ENCODE assay signal across 8 cellular contexts in genomic region chr20:32672982-32673727, GRCh38. TPM values are rescaled to one million over a fixed set of nuclear protein-coding genes. Genes with fewer than 3 reads are reported as not detected.
DNase-seq lines count a peak whose midpoint lies in the region; ATAC-seq, FAIRE-seq and TF ChIP-seq lines count a peak whose summit lies in the region.

No MANE protein-coding gene starts in this region.

- BruUV-seq in PC-3 (replicated peaks; lab: Mats Ljungman, UMichigan): no TSS peak

- H3K36me3 ChIP-seq in PC-3 (ENCODE audit: low read depth, low read length): no peaks in the 10 kb centered on the region
- no peaks in the 10 kb centered on the region for H3K36me3 ChIP-seq in H1 (ENCODE audit: control insufficient read depth in 2 of 4, insufficient read depth in 4 of 4, low read length in 3 of 4)
- no peaks in the 10 kb centered on the region for H3K36me3 ChIP-seq in body of pancreas (replicated peaks in 1 of 2; ENCODE audit: insufficient read depth in 1 of 2, low read depth in 2 of 2)

- TF ChIP-seq CTCF in PC-3 (conservative IDR thresholded peaks at IDR 0.05; ENCODE audit: low read depth, low read length): no peak
- no peak; a peak in 1 of 4 replicates for TF ChIP-seq CTCF in H1 (IDR thresholded peaks at IDR 0.05; ENCODE audit: control extremely low read depth in 1 of 3, insufficient read depth in 1 of 3, low read depth in 1 of 3, low read length in 3 of 3)
- TF ChIP-seq CTCF in body of pancreas (IDR thresholded peaks at IDR 0.05): no peak

- peak; percentile 2 for DNase-seq in HEK293T (ENCODE audit: extremely low spot score)
- DNase-seq in PC-3: no peak
- no peak for DNase-seq in H1 (ENCODE audit: low read depth in 1 of 2, low spot score in 2 of 2)
- no peak for DNase-seq in body of pancreas
- no peak for DNase-seq in COR-L47 (lab: John Stamatoyannopoulos, UW)

- CTCF ChIA-PET in HEK293T (lab: Yijun Ruan, JAX) (interaction anchor here (0.6 to 5.0 kb wide), 7 partner anchors 8 to 117 kb away, joined by 3 to 68 read pairs (median 5); no protein-coding TSS in a partner anchor), PC-3 (lab: Charles Lee) (interaction anchor here (0.6 to 4.3 kb wide), 3 partner anchors 105 to 332 kb away, joined by 3 to 83 read pairs (median 5); no protein-coding TSS in a partner anchor), H1 (lab: Charles Lee; ENCODE audit: partially characterized antibody) (interaction anchor here (0.5 to 11.9 kb wide), 30 partner anchors 8 to 582 kb away, joined by 3 to 221 read pairs (median 6); partner anchors contain the start of genes COMMD7 and DNMT3B)

- H3K4me1 ChIP-seq in PC-3 (ENCODE audit: insufficient read depth, low read length) (peaks cover 10% of the 10 kb centered on the region), H1 (replicated peaks in 1 of 4; ENCODE audit: control insufficient read depth in 3 of 4, insufficient read depth in 4 of 4, low read length in 3 of 4) (peaks cover 4 to 15% (median 14%) of the 10 kb centered on the region in 4 experiments), body of pancreas (no peaks in the 10 kb centered on the region)

- H2BK12ac ChIP-seq in H1 (ENCODE audit: low read depth, low read length): peak overlapping the region; percentile 63; the same call in 1 of the 2 replicates

- H2AFZ ChIP-seq in PC-3 (ENCODE audit: low read length) (peak overlapping the region; percentile 55; the same call in 1 of the 2 replicates), H1 (ENCODE audit: low read length) (no peak overlapping the region)

- peak overlapping the region; percentile 4 for H4K5ac ChIP-seq in H1 (ENCODE audit: insufficient read length, low read depth, low read length)

- H2BK120ac ChIP-seq in H1 (replicated peaks; ENCODE audit: low read depth, low read length): peak overlapping the region; percentile 43

- H3K4ac ChIP-seq in H1 (replicated peaks; ENCODE audit: insufficient read length, low read depth, low read length): peak overlapping the region; percentile 74

- H4K20me1 ChIP-seq in PC-3 (ENCODE audit: low read length) (no peaks in the 10 kb centered on the region), H1 (replicated peaks in 1 of 2; ENCODE audit: control insufficient read depth in 1 of 2, insufficient read depth in 2 of 2, low read length in 2 of 2) (no peaks in the 10 kb centered on the region)

- H2AK5ac ChIP-seq in H1 (ENCODE audit: low read depth, low read length): no peak overlapping the region

- ATAC-seq in PC-3 (no peak), body of pancreas (no peak), HG02973 (IDR thresholded peaks at IDR 0.05; ENCODE audit: unreplicated experiment) (no peak), HG03520 (IDR thresholded peaks at IDR 0.05; ENCODE audit: unreplicated experiment) (no peak)

- TF ChIP-seq POLR2A in GM18526 (IDR thresholded peaks at IDR 0.05; ENCODE audit: extremely low read depth, insufficient read length): peak; percentile 64
- no peak for TF ChIP-seq POLR2A in H1 (IDR thresholded peaks at IDR 0.05; ENCODE audit: control extremely low read depth in 1 of 2, low read depth in 2 of 2, low read length in 2 of 2)
- no peak for TF ChIP-seq POLR2A in body of pancreas (IDR thresholded peaks at IDR 0.05)

- H3K27ac ChIP-seq in PC-3 (ENCODE audit: low read length) (no peak overlapping the region), H1 (ENCODE audit: low read depth, low read length) (no peak overlapping the region; the same call in 1 of the 2 replicates), body of pancreas (no peak overlapping the region)

- no peak overlapping the region for H3K14ac ChIP-seq in H1 (ENCODE audit: insufficient read length)

- whole genome bisulfite sequencing in H1 (ENCODE audit: extremely low coverage in 1 of 2, insufficient coverage in 1 of 2, insufficient read length in 1 of 2, insufficient replicate concordance in 2 of 2, low coverage in 1 of 2, low lambda C conversion rate in 2 of 2, missing lambda C conversion rate in 1 of 2), 2 experiments: 86% methylated on average over 15 of the region's 18 CpGs; no CpG with 5 or more reads in 1 of the 2 experiments
- WGBS in body of pancreas, 2 donors: 56 to 62% methylated on average over 13 to 18 of the region's 18 CpGs

- H3K4me3 ChIP-seq in PC-3 (ENCODE audit: low read length): no peak overlapping the region
- no peak overlapping the region for H3K4me3 ChIP-seq in H1 (ENCODE audit: extremely low read depth in 1 of 4, insufficient read depth in 2 of 4, low read depth in 3 of 4, low read length in 4 of 4)
- no peak overlapping the region for H3K4me3 ChIP-seq in body of pancreas

- H3K79me2 ChIP-seq in PC-3 (ENCODE audit: low read length) (no peaks in the 10 kb centered on the region), H1 (ENCODE audit: control insufficient read depth in 1 of 2, insufficient read depth in 2 of 2, low read length in 2 of 2) (peaks cover 0 to 9% of the 10 kb centered on the region in 2 experiments; a peak in 1 of 4 replicates)

- POLR2A ChIA-PET in HEK293T (lab: Yijun Ruan, JAX) (interaction anchor here (0.8 kb wide), 1 partner anchor 105 kb away, joined by 4 read pairs; no protein-coding TSS in a partner anchor), PC-3 (lab: Charles Lee; ENCODE audit: unreplicated experiment) (interaction anchor here (0.6 kb wide), 1 partner anchor 326 kb away, joined by 4 read pairs; no protein-coding TSS in a partner anchor), H1 (lab: Charles Lee; ENCODE audit: partially characterized antibody) (interaction anchor here (0.6 to 3.2 kb wide), 13 partner anchors 12 to 211 kb away, joined by 3 to 29 read pairs (median 3); partner anchors contain the start of gene DNMT3B)

- H3K79me1 ChIP-seq in H1 (ENCODE audit: low read depth, low read length): no peaks in the 10 kb centered on the region

- H2BK5ac ChIP-seq in H1 (ENCODE audit: low read depth, low read length): peak overlapping the region; percentile 28; the same call in 1 of the 2 replicates

- H3K9ac ChIP-seq in PC-3 (ENCODE audit: low read length): no peak overlapping the region
- no peak overlapping the region for H3K9ac ChIP-seq in H1 (replicated peaks in 1 of 4; ENCODE audit: extremely low read depth in 1 of 4, low read depth in 3 of 4, low read length in 3 of 4)

- H3K4me2 ChIP-seq in PC-3 (ENCODE audit: low read length) (no peak overlapping the region), H1 (ENCODE audit: insufficient read depth in 1 of 2, low read depth in 2 of 2, low read length in 2 of 2) (no peak overlapping the region)

- no peaks in the 10 kb centered on the region for H3K9me2 ChIP-seq in PC-3 (replicated peaks; ENCODE audit: low read length)

- intact Hi-C loops in PC-3 (cut with micrococcal nuclease) (no loop called here), body of pancreas (cut with DNase I) (no loop called here)

- no peak; a peak in 1 of 4 replicates for TF ChIP-seq RAD21 in H1 (IDR thresholded peaks at IDR 0.05 in 1 of 2, conservative IDR thresholded peaks at IDR 0.05 in 1 of 2; ENCODE audit: low read depth in 2 of 2, low read length in 2 of 2)

- H3K27me3 ChIP-seq in PC-3 (ENCODE audit: low read length) (no peaks in the 10 kb centered on the region), H1 (replicated peaks in 1 of 4; ENCODE audit: control insufficient read depth in 3 of 4, extremely low read depth in 1 of 4, insufficient read depth in 3 of 4, low read length in 3 of 4) (no peaks in the 10 kb centered on the region), body of pancreas (no peaks in the 10 kb centered on the region)

- H3K9me3 ChIP-seq in PC-3 (ENCODE audit: low read length) (no peaks in the 10 kb centered on the region), H1 (ENCODE audit: insufficient read depth in 2 of 2, low read depth in 1 of 2, low read length in 1 of 2) (no peaks in the 10 kb centered on the region), body of pancreas (no peaks in the 10 kb centered on the region)

- H4K8ac ChIP-seq in H1 (ENCODE audit: extremely low read depth, insufficient read depth, low read length): peak overlapping the region; percentile 83

- no peak for TF ChIP-seq EP300 in H1 (IDR thresholded peaks at IDR 0.05; ENCODE audit: borderline replicate concordance in 1 of 2, low read depth in 2 of 2, low read length in 2 of 2)

- FAIRE-seq in H1 (lab: Jason Lieb, UNC): no peak

- peak overlapping the region; percentile 81 for H3K18ac ChIP-seq in H1 (ENCODE audit: extremely low read depth, low read length)

- no peaks in the 10 kb centered on the region for H3F3A ChIP-seq in PC-3 (ENCODE audit: low read length, unreplicated experiment)

- H3K23me2 ChIP-seq in H1 (ENCODE audit: low read depth, low read length): no peaks in the 10 kb centered on the region

- H2BK15ac ChIP-seq in H1 (ENCODE audit: low read length): peak overlapping the region; percentile 95; the same call in 1 of the 2 replicates

- H3K23ac ChIP-seq in H1 (ENCODE audit: insufficient read length): no peak overlapping the region

- H3K56ac ChIP-seq in H1 (replicated peaks; ENCODE audit: insufficient read length, low read depth, low read length): peak overlapping the region; percentile 16

- H2BK20ac ChIP-seq in H1 (ENCODE audit: low read length): peak overlapping the region; percentile 6; the same call in 1 of the 2 replicates

- peak overlapping the region; percentile 74 for H4K91ac ChIP-seq in H1 (replicated peaks; ENCODE audit: insufficient read length, low read length)

TF ChIP-seq in HEK293T, 16 proteins besides CTCF, POLR2A, EP300 and RAD21:
- TF ChIP-seq NFRKB (IDR thresholded peaks at IDR 0.05): no peak
- TF ChIP-seq ARNT (IDR thresholded peaks at IDR 0.05): no peak
- TF ChIP-seq FOXK2 (IDR thresholded peaks at IDR 0.05): no peak
- no peak for TF ChIP-seq L3MBTL2 (conservative IDR thresholded peaks at IDR 0.05)
- no peak for TF ChIP-seq SUZ12 (IDR thresholded peaks at IDR 0.05)
- no peak for TF ChIP-seq TARDBP (IDR thresholded peaks at IDR 0.05)

TF ChIP-seq in H1, 55 proteins besides CTCF, POLR2A, EP300 and RAD21:
- no peak for TF ChIP-seq CREB1 (IDR thresholded peaks at IDR 0.05)
- no peak for TF ChIP-seq SIN3A (conservative IDR thresholded peaks at IDR 0.05 in 1 of 2, IDR thresholded peaks at IDR 0.05 in 1 of 2; ENCODE audit: low read depth in 1 of 2, low read length in 2 of 2)
- TF ChIP-seq GTF2F1 (IDR thresholded peaks at IDR 0.05; ENCODE audit: borderline replicate concordance, low read depth, low read length): no peak
- TF ChIP-seq RBBP5 (IDR thresholded peaks at IDR 0.05; ENCODE audit: borderline replicate concordance, low read depth, low read length): no peak
- TF ChIP-seq GABPA (IDR thresholded peaks at IDR 0.05; ENCODE audit: borderline replicate concordance, insufficient read depth, low read length): no peak
- TF ChIP-seq KDM5A (IDR thresholded peaks at IDR 0.05; ENCODE audit: low read length): no peak

RNA-seq across cellular contexts. Expression of gene C20orf203, which starts 0.6 kb away (rescaled TPM):
- total RNA-seq in PC-3 (2014; rRNA removed) (not detected in 2 replicates), body of pancreas (under 1 TPM in 1 of 2 donors, not detected in 1; under 0.01 TPM)
- total RNA-seq in H1 (2021; fragmentation: NEBNext Ultra II Directional; extraction: Animal tissue kit (Norgen Biotek cat#: 25700)): not detected in 2 replicates
- polyA plus RNA-seq in H1 (2011; rRNA removed): 0.03 and 0.08 TPM in 2 replicates
- 0.06 TPM for polyA plus RNA-seq in H1 (2011; cell fraction: cytosol; rRNA removed)
- 0.26 TPM for polyA plus RNA-seq in H1 (2011; cell fraction: nucleus; rRNA removed)
- polyA plus RNA-seq in H1 (2012, experiment 1 of 2): 0.06 to 0.12 TPM in 2 of 4 replicates, not detected in the others
- not detected for polyA plus RNA-seq in H1 (2012, experiment 2 of 2)
- 0.08 TPM for polyA plus RNA-seq in H1 (2013, experiment 1 of 2)
- polyA plus RNA-seq in H1 (2013, experiment 2 of 2): 0.02 TPM
- 0.06 and 0.22 TPM in 2 replicates for polyA minus RNA-seq in H1 (2011; rRNA and poly(A)+ RNA removed)
- polyA minus RNA-seq in H1 (2011; cell fraction: cytosol; rRNA and poly(A)+ RNA removed): not detected
- 0.40 TPM for polyA minus RNA-seq in H1 (2011; cell fraction: nucleus; rRNA and poly(A)+ RNA removed)
